Comparison of ENCODE assay signal across 23 cellular contexts in the genomic region with DNA sequence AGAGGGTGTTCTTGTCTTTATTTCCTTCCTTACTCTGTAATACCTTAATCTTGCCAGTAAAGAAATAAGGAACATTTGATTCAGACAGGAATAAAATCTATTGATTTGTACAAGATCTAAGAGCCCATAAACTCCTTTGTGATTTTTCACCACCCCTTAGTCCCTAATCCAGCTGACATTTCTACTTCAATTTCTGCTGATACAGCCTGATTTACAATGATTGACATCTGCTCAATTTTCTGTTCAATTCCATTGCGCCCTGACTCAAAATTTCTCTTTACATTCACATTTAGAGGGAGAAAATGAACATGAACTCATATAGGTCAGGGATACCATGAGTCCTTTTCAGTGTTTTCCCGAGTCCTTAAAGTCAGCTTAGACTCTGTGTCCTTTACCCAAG. TPM values are rescaled to one million over a fixed set of nuclear protein-coding genes. Genes with fewer than 3 reads are reported as not detected.
"Had no signal": no experiment of that assay in that cellular context is flagged by ENCODE, and none has a peak within 500 bp of the region (broad histone marks: within the 10 kb centered on the region; RNA-seq: fewer than 3 reads in every experiment).

No MANE protein-coding gene starts in this region.

- H3K4me3 ChIP-seq: colonic mucosa, dorsolateral prefrontal cortex, heart left ventricle, transverse colon had no signal

- H3K27ac Mint-ChIP-seq: activated CD4-positive, alpha-beta memory T cell treated with anti-CD3 and anti-CD28 coated beads, Interleukin-2, amount 10 ng/mL, durations not matched to agents 7 days and 5 days; activated naive CD4-positive, alpha-beta T cell treated with anti-CD3 and anti-CD28 coated beads, Interleukin-2, amount 10 ng/mL, durations not matched to agents 7 days and 5 days; activated T-cell treated with anti-CD3 and anti-CD28 coated beads, Interleukin-2, amount 50 U/mL, for 72 hours; stimulated activated naive B cell treated with anti-CD40 and anti-IgM and Interleukin-4, amounts not matched to agents 10 μg/mL and 1 μg/mL and 100 μg/mL, for 72 hours; T-helper 17 cell had no signal

- DNase-seq: activated CD4-positive, alpha-beta memory T cell treated with anti-CD3 and anti-CD28 coated beads, Interleukin-2, amount 10 ng/mL, durations not matched to agents 7 days and 5 days; activated CD4-positive, alpha-beta T cell treated with anti-CD3 and anti-CD28 coated beads for 48 hours; activated CD4-positive, CD25-positive, alpha-beta regulatory T cell; activated effector memory CD4-positive, alpha-beta T cell treated with anti-CD3 and anti-CD28 coated beads, Interleukin-2, amount 50 U/mL, for 16 hours; activated naive CD4-positive, alpha-beta T cell treated with anti-CD3 and anti-CD28 coated beads, Interleukin-2, amount 10 ng/mL, durations not matched to agents 7 days and 5 days; activated T-cell treated with anti-CD3 and anti-CD28 coated beads, Interleukin-2, amount 50 U/mL, for 72 hours; aorta; colonic mucosa; dorsolateral prefrontal cortex; heart left ventricle; left colon; mesenchymal stem cell; naive thymus-derived CD4-positive, alpha-beta T cell; occipital lobe; small intestine; stimulated activated CD4-positive, alpha-beta T cell treated with anti-CD3 and anti-CD28 coated beads, Interleukin-2, amount 100 ng/mL, for 24 hours; stimulated activated naive B cell treated with anti-CD40 and anti-IgM and Interleukin-4, amounts not matched to agents 10 μg/mL and 1 μg/mL and 100 μg/mL, for 72 hours; T-helper 17 cell; transverse colon had no signal

- H3K36me3 ChIP-seq: colonic mucosa, heart left ventricle, transverse colon had no signal

- H3K27me3 Mint-ChIP-seq: activated naive CD4-positive, alpha-beta T cell treated with anti-CD3 and anti-CD28 coated beads, Interleukin-2, amount 10 ng/mL, durations not matched to agents 7 days and 5 days; naive thymus-derived CD4-positive, alpha-beta T cell; stimulated activated naive B cell treated with anti-CD40 and anti-IgM and Interleukin-4, amounts not matched to agents 10 μg/mL and 1 μg/mL and 100 μg/mL, for 72 hours; T-helper 17 cell had no signal

- H3K4me1 ChIP-seq: colonic mucosa had no signal

- H3K9me3 ChIP-seq: colonic mucosa, heart left ventricle, transverse colon had no signal

- ATAC-seq: activated T-cell treated with anti-CD3 and anti-CD28 coated beads, Interleukin-2, amount 50 U/mL, for 72 hours; heart left ventricle; left colon; naive thymus-derived CD4-positive, alpha-beta T cell; sciatic nerve; stimulated activated naive B cell treated with anti-CD40 and anti-IgM and Interleukin-4, amounts not matched to agents 10 μg/mL and 1 μg/mL and 100 μg/mL, for 72 hours; T-helper 17 cell had no signal

- H3K9me3 Mint-ChIP-seq: activated CD4-positive, alpha-beta memory T cell treated with anti-CD3 and anti-CD28 coated beads, Interleukin-2, amount 10 ng/mL, durations not matched to agents 7 days and 5 days; activated naive CD4-positive, alpha-beta T cell treated with anti-CD3 and anti-CD28 coated beads, Interleukin-2, amount 10 ng/mL, durations not matched to agents 7 days and 5 days; activated T-cell treated with anti-CD3 and anti-CD28 coated beads, Interleukin-2, amount 50 U/mL, for 72 hours; naive thymus-derived CD4-positive, alpha-beta T cell; neural crest cell; stimulated activated naive B cell treated with anti-CD40 and anti-IgM and Interleukin-4, amounts not matched to agents 10 μg/mL and 1 μg/mL and 100 μg/mL, for 72 hours had no signal

- H3K27ac ChIP-seq: colonic mucosa, heart left ventricle had no signal

- H3K27me3 ChIP-seq: colonic mucosa, dorsolateral prefrontal cortex, heart left ventricle, transverse colon had no signal

- H3K36me3 Mint-ChIP-seq: stimulated activated naive B cell treated with anti-CD40 and anti-IgM and Interleukin-4, amounts not matched to agents 10 μg/mL and 1 μg/mL and 100 μg/mL, for 72 hours had no signal

- FAIRE-seq: keratinocyte, small intestine, urothelium cell line had no signal

- H3K4me3 Mint-ChIP-seq: activated CD4-positive, alpha-beta memory T cell treated with anti-CD3 and anti-CD28 coated beads, Interleukin-2, amount 10 ng/mL, durations not matched to agents 7 days and 5 days; activated naive CD4-positive, alpha-beta T cell treated with anti-CD3 and anti-CD28 coated beads, Interleukin-2, amount 10 ng/mL, durations not matched to agents 7 days and 5 days; activated T-cell treated with anti-CD3 and anti-CD28 coated beads, Interleukin-2, amount 50 U/mL, for 72 hours; naive thymus-derived CD4-positive, alpha-beta T cell; neural crest cell; stimulated activated naive B cell treated with anti-CD40 and anti-IgM and Interleukin-4, amounts not matched to agents 10 μg/mL and 1 μg/mL and 100 μg/mL, for 72 hours; T-helper 17 cell had no signal

RNA-seq across cellular contexts. Expression of gene MMP7, which starts 50.8 kb away (rescaled TPM):
- total RNA-seq: activated CD4-positive, alpha-beta memory T cell treated with anti-CD3 and anti-CD28 coated beads, Interleukin-2, amount 10 ng/mL, durations not matched to agents 7 days and 5 days; activated T-cell treated with anti-CD3 and anti-CD28 coated beads, Interleukin-2, amount 50 U/mL, for 72 hours; left colon; naive thymus-derived CD4-positive, alpha-beta T cell; neural crest cell; sciatic nerve; T-helper 17 cell; transverse colon had no signal
- polyA plus RNA-seq: aorta; heart left ventricle; naive thymus-derived CD4-positive, alpha-beta T cell had no signal
